In genomic region chr17:18066866-18067265, GRCh38 we compare ENCODE assay signal across 25 cellular contexts.
"Had no signal": no experiment of that assay in that cellular context is flagged by ENCODE, and none has a peak within 500 bp of the region (broad histone marks: within the 10 kb centered on the region; RNA-seq: fewer than 3 reads in every experiment).

No MANE protein-coding gene starts in this region.

- H3K4me1 ChIP-seq: colonic mucosa, upper lobe of left lung had no signal

- H3K36me3 ChIP-seq: ovary had no signal

- H3K9me3 ChIP-seq: ascending aorta, colonic mucosa, ovary, psoas muscle, thoracic aorta, upper lobe of left lung had no signal

- H3K27ac ChIP-seq: ascending aorta, colonic mucosa, ovary, psoas muscle, thoracic aorta, upper lobe of left lung, VCaP had no signal

- DNase-seq: activated CD4-positive, alpha-beta T cell treated with anti-CD3 and anti-CD28 coated beads, Interleukin-2, amount 50 U/mL, for 1 hour; activated CD4-positive, CD25-positive, alpha-beta regulatory T cell treated with anti-CD3 and anti-CD28 coated beads, Interleukin-2, amount 50 U/mL, for 72 hours; activated CD8-positive, alpha-beta memory T cell treated with anti-CD3 and anti-CD28 coated beads, Interleukin-2, amount 50 U/mL, for 4 hours; activated effector memory CD4-positive, alpha-beta T cell treated with Interleukin-2 at 50 U/mL for 16 hours; activated naive CD4-positive, alpha-beta T cell treated with anti-CD3 and anti-CD28 coated beads, Interleukin-2, amount 10 ng/mL, durations not matched to agents 7 days and 5 days; activated T-cell treated with anti-CD3 and anti-CD28 coated beads, Interleukin-2, amount 50 U/mL, for 4 hours; colonic mucosa; erythroblast; immature natural killer cell; kidney glomerular epithelial cell; left ventricle myocardium superior; naive thymus-derived CD4-positive, alpha-beta T cell; ovary; psoas muscle; right cardiac atrium; stimulated activated CD4-positive, alpha-beta T cell treated with anti-CD3 and anti-CD28 coated beads, Interleukin-4, amount 100 ng/mL, for 24 hours; SW 1271; T-helper 2 cell; upper lobe of left lung had no signal

- H3K4me2 ChIP-seq: smooth muscle cell had no signal

- H3K27me3 ChIP-seq: ascending aorta, colonic mucosa, ovary, upper lobe of left lung had no signal

- FAIRE-seq: endometrium had no signal

- ATAC-seq: activated T-cell treated with anti-CD3 and anti-CD28 coated beads, Interleukin-2, amount 50 U/mL, for 4 hours; left ventricle myocardium superior; naive thymus-derived CD4-positive, alpha-beta T cell; psoas muscle; right cardiac atrium; stimulated activated effector memory CD8-positive, alpha-beta T cell treated with anti-CD3 and anti-CD28 coated beads, Interleukin-12 subunit alpha, Interleukin-12 subunit beta, amount 100 ng/mL, for 72 hours had no signal

- H3K4me3 ChIP-seq: ascending aorta, colonic mucosa, ovary, psoas muscle, smooth muscle cell, thoracic aorta, upper lobe of left lung had no signal
